8 cellular contexts compared by ENCODE assay signal in genomic region chr1:54499097-54500029, GRCh38. TPM values are rescaled to one million over a fixed set of nuclear protein-coding genes. Genes with fewer than 3 reads are reported as not detected.
DNase-seq lines count a peak whose midpoint lies in the region; ATAC-seq and TF ChIP-seq lines count a peak whose summit lies in the region.

No MANE protein-coding gene starts in this region.

- peak overlapping the region; percentile 56 for H3K4me3 Mint-ChIP-seq in activated B cell treated with CpG ODN at 0.5 μM for 24 hours
- peak overlapping the region; percentile 72 to 85 (median 78) for H3K4me3 Mint-ChIP-seq in naive thymus-derived CD4-positive, alpha-beta T cell

- H3K4me1 Mint-ChIP-seq in activated B cell treated with CpG ODN at 0.5 μM for 24 hours: peaks cover 27% of the 10 kb centered on the region
- peaks cover 4 to 11% (median 8%) of the 10 kb centered on the region in 7 donors for H3K4me1 Mint-ChIP-seq in naive thymus-derived CD4-positive, alpha-beta T cell

- peaks cover 0 to 9% of the 10 kb centered on the region in 2 donors for H3K4me1 ChIP-seq in naive thymus-derived CD4-positive, alpha-beta T cell (ENCODE audit: control insufficient read depth in 2 of 2, insufficient read depth in 2 of 2, low read length in 2 of 2)

- peak overlapping the region; percentile 48 for H3K4me3 ChIP-seq in naive thymus-derived CD4-positive, alpha-beta T cell (ENCODE audit: low read length)

- H3K9me3 Mint-ChIP-seq in activated B cell treated with CpG ODN at 0.5 μM for 24 hours: peaks cover 14% of the 10 kb centered on the region
- no peaks in the 10 kb centered on the region for H3K9me3 Mint-ChIP-seq in naive thymus-derived CD4-positive, alpha-beta T cell

- H3K36me3 Mint-ChIP-seq in activated B cell treated with CpG ODN at 0.5 μM for 24 hours (ENCODE audit: low read depth): no peaks in the 10 kb centered on the region
- H3K36me3 Mint-ChIP-seq in naive thymus-derived CD4-positive, alpha-beta T cell: no peaks in the 10 kb centered on the region

- no peak for TF ChIP-seq CTCF in activated B cell treated with CpG ODN at 0.5 μM for 24 hours (IDR thresholded peaks at IDR 0.05)

- CTCF ChIA-PET in activated B cell treated with CpG ODN at 0.5 μM for 24 hours (lab: Charles Lee): interaction anchor here (1.0 to 1.3 kb wide), 5 partner anchors 10 to 311 kb away, joined by 3 to 4 read pairs (median 3); partner anchors contain the start of gene TTC22
- CTCF ChIA-PET in naive thymus-derived CD4-positive, alpha-beta T cell (lab: Charles Lee): interaction anchor here (0.6 to 1.2 kb wide), 6 partner anchors 10 to 632 kb away, joined by 3 to 6 read pairs (median 4); partner anchors contain the start of gene TTC22

- POLR2A ChIA-PET in activated B cell treated with CpG ODN at 0.5 μM for 24 hours (lab: Charles Lee): no interaction called here
- POLR2A ChIA-PET in naive thymus-derived CD4-positive, alpha-beta T cell (lab: Charles Lee): interaction anchor here (0.6 to 0.9 kb wide), 4 partner anchors 10 to 387 kb away, joined by 3 to 4 read pairs (median 3); no protein-coding TSS in a partner anchor

- H3K36me3 ChIP-seq in naive thymus-derived CD4-positive, alpha-beta T cell (ENCODE audit: control insufficient read depth in 2 of 3, insufficient read depth in 3 of 3, low read length in 3 of 3): no peaks in the 10 kb centered on the region

- ATAC-seq in activated B cell treated with CpG ODN at 0.5 μM for 24 hours (ENCODE audit: low read depth) (peak; percentile 25), esophagus mucosa (peak; percentile 47), GM21619 (IDR thresholded peaks at IDR 0.05; ENCODE audit: unreplicated experiment) (no peak), GM18873 (IDR thresholded peaks at IDR 0.05; ENCODE audit: low FRiP score, unreplicated experiment) (no peak), HG02610 (IDR thresholded peaks at IDR 0.05; ENCODE audit: unreplicated experiment) (no peak)
- peak; percentile 75 for ATAC-seq in naive thymus-derived CD4-positive, alpha-beta T cell

- no peak overlapping the region for H3K27ac ChIP-seq in naive thymus-derived CD4-positive, alpha-beta T cell (ENCODE audit: low read depth, low read length)

- H3K27ac Mint-ChIP-seq in activated B cell treated with CpG ODN at 0.5 μM for 24 hours: no peak overlapping the region
- peak overlapping the region in 1 of 9 donors; percentile 55 for H3K27ac Mint-ChIP-seq in naive thymus-derived CD4-positive, alpha-beta T cell

- peaks cover 0 to 7% of the 10 kb centered on the region in 2 donors for H3K27me3 ChIP-seq in naive thymus-derived CD4-positive, alpha-beta T cell (ENCODE audit: control insufficient read depth in 2 of 2, insufficient read depth in 2 of 2, low read length in 2 of 2)

- H3K9me3 ChIP-seq in naive thymus-derived CD4-positive, alpha-beta T cell (ENCODE audit: control insufficient read depth in 2 of 3, low read length in 3 of 3): no peaks in the 10 kb centered on the region

- peaks cover 42% of the 10 kb centered on the region for H3K27me3 Mint-ChIP-seq in activated B cell treated with CpG ODN at 0.5 μM for 24 hours
- H3K27me3 Mint-ChIP-seq in naive thymus-derived CD4-positive, alpha-beta T cell: peaks cover 27 to 68% (median 35%) of the 10 kb centered on the region in 5 donors

- DNase-seq in COLO668 (lab: John Stamatoyannopoulos, UW; ENCODE audit: unreplicated experiment) (peak; percentile 71), HuH-7 (ENCODE audit: low spot score) (peak; percentile 81), activated B cell treated with CpG ODN at 0.5 μM for 24 hours (no peak)
- DNase-seq in naive thymus-derived CD4-positive, alpha-beta T cell: peak in 6 of 9 donors; percentile 44 to 58 (median 50)

- intact Hi-C loops in activated B cell treated with CpG ODN at 0.5 μM for 24 hours (cut with micrococcal nuclease): no loop called here
- intact Hi-C loops in naive thymus-derived CD4-positive, alpha-beta T cell (cut with micrococcal nuclease): loop anchor here (1.0 to 5.0 kb wide), 3 partner anchors 43 to 427 kb away; no protein-coding TSS in a partner anchor

RNA-seq across cellular contexts. Expression of gene ACOT11, which starts 48.7 kb away (rescaled TPM):
- total RNA-seq in activated B cell treated with CpG ODN at 0.5 μM for 24 hours: 0.10 and 0.16 TPM in 2 replicates
- 16.1 TPM for total RNA-seq in esophagus mucosa
- 1 to 10 TPM in 3 of 5 experiments, under 1 TPM in 2; 0.22 to 2.3 (median 1.2) TPM for total RNA-seq in naive thymus-derived CD4-positive, alpha-beta T cell
- polyA plus RNA-seq in naive thymus-derived CD4-positive, alpha-beta T cell: under 1 TPM in 1 of 2 donors, not detected in 1; 0.06 TPM

Comparison
In these comparisons a context has a peak if more than half of its experiments do, and no peak if none do; other contexts are left out.
1. ATAC-seq: peak in activated B cell treated with CpG ODN at 0.5 μM for 24 hours (single experiment), esophagus mucosa (single experiment) and naive thymus-derived CD4-positive, alpha-beta T cell (single experiment); none in GM21619 (single experiment), GM18873 (single experiment) and HG02610 (single experiment).